ENCODE assay signal across 1 cellular context in genomic region chr4:10077492-10078335, GRCh38.
TF ChIP-seq lines count a peak whose summit lies in the region.

No MANE protein-coding gene starts in this region.

TF ChIP-seq in IMR-90, 13 proteins besides CTCF, POLR2A, EP300 and RAD21:
- TF ChIP-seq RFX5 (IDR thresholded peaks at IDR 0.05; ENCODE audit: low read depth, low read length), result no peak
- TF ChIP-seq MAZ (IDR thresholded peaks at IDR 0.05; ENCODE audit: borderline replicate concordance, low read depth, low read length), result no peak
- TF ChIP-seq CEBPB (IDR thresholded peaks at IDR 0.05; ENCODE audit: low read depth, low read length), result no peak
- TF ChIP-seq SMC3 (IDR thresholded peaks at IDR 0.05; ENCODE audit: low read depth, low read length), result no peak
- TF ChIP-seq, protein P1, sequence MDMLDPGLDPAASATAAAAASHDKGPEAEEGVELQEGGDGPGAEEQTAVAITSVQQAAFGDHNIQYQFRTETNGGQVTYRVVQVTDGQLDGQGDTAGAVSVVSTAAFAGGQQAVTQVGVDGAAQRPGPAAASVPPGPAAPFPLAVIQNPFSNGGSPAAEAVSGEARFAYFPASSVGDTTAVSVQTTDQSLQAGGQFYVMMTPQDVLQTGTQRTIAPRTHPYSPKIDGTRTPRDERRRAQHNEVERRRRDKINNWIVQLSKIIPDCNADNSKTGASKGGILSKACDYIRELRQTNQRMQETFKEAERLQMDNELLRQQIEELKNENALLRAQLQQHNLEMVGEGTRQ (IDR thresholded peaks at IDR 0.05; ENCODE audit: low read depth, low read length), result no peak
- no peak for TF ChIP-seq MXI1 (IDR thresholded peaks at IDR 0.05; ENCODE audit: borderline replicate concordance, low read depth, low read length)
- TF ChIP-seq NFE2L2 (IDR thresholded peaks at IDR 0.05; ENCODE audit: low read depth, low read length), result no peak
- TF ChIP-seq, protein P2, sequence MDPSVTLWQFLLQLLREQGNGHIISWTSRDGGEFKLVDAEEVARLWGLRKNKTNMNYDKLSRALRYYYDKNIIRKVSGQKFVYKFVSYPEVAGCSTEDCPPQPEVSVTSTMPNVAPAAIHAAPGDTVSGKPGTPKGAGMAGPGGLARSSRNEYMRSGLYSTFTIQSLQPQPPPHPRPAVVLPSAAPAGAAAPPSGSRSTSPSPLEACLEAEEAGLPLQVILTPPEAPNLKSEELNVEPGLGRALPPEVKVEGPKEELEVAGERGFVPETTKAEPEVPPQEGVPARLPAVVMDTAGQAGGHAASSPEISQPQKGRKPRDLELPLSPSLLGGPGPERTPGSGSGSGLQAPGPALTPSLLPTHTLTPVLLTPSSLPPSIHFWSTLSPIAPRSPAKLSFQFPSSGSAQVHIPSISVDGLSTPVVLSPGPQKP (IDR thresholded peaks at IDR 0.05; ENCODE audit: borderline replicate concordance, low read depth, low read length), result no peak
- no peak for TF ChIP-seq FOS (IDR thresholded peaks at IDR 0.05; ENCODE audit: low read depth, low read length)
- TF ChIP-seq CHD1 (IDR thresholded peaks at IDR 0.05; ENCODE audit: low read depth, low read length), result no peak
- TF ChIP-seq MAFK (IDR thresholded peaks at IDR 0.05; ENCODE audit: low read depth, low read length), result no peak
- no peak for TF ChIP-seq RCOR1 (IDR thresholded peaks at IDR 0.05; ENCODE audit: insufficient replicate concordance, low read length)
- TF ChIP-seq BHLHE40 (IDR thresholded peaks at IDR 0.05; ENCODE audit: low read depth, low read length), result no peak
